Comparison of ENCODE assay signal across 13 cellular contexts in genomic region chr2:179104736-179105135, GRCh38. TPM values are rescaled to one million over a fixed set of nuclear protein-coding genes. Genes with fewer than 3 reads are reported as not detected.
A peak's percentile ranks its signal among the peaks of the same experiment; 100 is the strongest.
DNase-seq lines count a peak whose midpoint lies in the region; ATAC-seq and TF ChIP-seq lines count a peak whose summit lies in the region.
"Had no signal": no experiment of that assay in that cellular context is flagged by ENCODE, and none has a peak within 500 bp of the region (broad histone marks: within the 10 kb centered on the region; RNA-seq: fewer than 3 reads in every experiment).

No MANE protein-coding gene starts in this region.

- CTCF ChIA-PET in SK-N-SH (lab: Yijun Ruan, JAX) = interaction anchor here (1.1 to 2.6 kb wide), 2 partner anchors 12 to 25 kb away, joined by 3 to 11 read pairs; no protein-coding TSS in a partner anchor

- H3K9ac ChIP-seq in SK-N-SH = no peak overlapping the region

- H3K4me2 ChIP-seq in SK-N-SH = no peak overlapping the region

- peak; percentile 41 for ATAC-seq in stimulated activated memory B cell treated with anti-CD40 and anti-IgM and Interleukin-4, amounts not matched to agents 10 μg/mL and 1 μg/mL and 100 μg/mL, for 72 hours

- no peak overlapping the region for H3K4me3 Mint-ChIP-seq in HFFc6
- no peak overlapping the region for H3K4me3 Mint-ChIP-seq in stimulated activated memory B cell treated with anti-CD40 and anti-IgM and Interleukin-4, amounts not matched to agents 10 μg/mL and 1 μg/mL and 100 μg/mL, for 72 hours

- H3K27me3 Mint-ChIP-seq in HFFc6 (ENCODE audit: insufficient read depth) = no peaks in the 10 kb centered on the region
- no peaks in the 10 kb centered on the region for H3K27me3 Mint-ChIP-seq in stimulated activated memory B cell treated with anti-CD40 and anti-IgM and Interleukin-4, amounts not matched to agents 10 μg/mL and 1 μg/mL and 100 μg/mL, for 72 hours

- intact Hi-C loops in spleen (cut with DNase I; ENCODE audit: low total_unique reads) (no loop called here), posterior cingulate gyrus (cut with DNase I) (no loop called here)

- no peaks in the 10 kb centered on the region for H3K79me2 ChIP-seq in SK-N-SH (ENCODE audit: insufficient read depth)

- no peaks in the 10 kb centered on the region for H4K20me1 ChIP-seq in SK-N-SH (ENCODE audit: insufficient read depth)

- no peak for TF ChIP-seq POLR2A in spleen (IDR thresholded peaks at IDR 0.05)

- TF ChIP-seq RAD21 in SK-N-SH (IDR thresholded peaks at IDR 0.05; ENCODE audit: low read length) = no peak

- no peak for TF ChIP-seq CTCF in HFFc6 (IDR thresholded peaks at IDR 0.05)
- TF ChIP-seq CTCF in SK-N-SH (IDR thresholded peaks at IDR 0.05) = no peak
- no peak for TF ChIP-seq CTCF in fibroblast of the aortic adventitia (IDR thresholded peaks at IDR 0.05; ENCODE audit: insufficient read depth, low read length)
- no peak for TF ChIP-seq CTCF in spleen (IDR thresholded peaks at IDR 0.05 in 8 of 11, conservative IDR thresholded peaks at IDR 0.05 in 3 of 11)

- peaks cover 8% of the 10 kb centered on the region for H3K36me3 Mint-ChIP-seq in HFFc6 (ENCODE audit: low read depth)
- H3K36me3 Mint-ChIP-seq in stimulated activated memory B cell treated with anti-CD40 and anti-IgM and Interleukin-4, amounts not matched to agents 10 μg/mL and 1 μg/mL and 100 μg/mL, for 72 hours = peaks cover 15% of the 10 kb centered on the region

- H3K27me3 ChIP-seq in SK-N-SH (ENCODE audit: insufficient read depth) = no peaks in the 10 kb centered on the region
- H3K27me3 ChIP-seq in spleen (replicated peaks in 1 of 7) = no peaks in the 10 kb centered on the region

- H3K27ac ChIP-seq in SK-N-SH (ENCODE audit: low read depth in 2 of 2, low read length in 1 of 2) (peak overlapping the region in 1 of 2 experiments; percentile 37; a peak in 1 of 4 replicates), spleen (peak overlapping the region in 2 of 8 donors; percentile 17 to 42)

- H3K9me2 ChIP-seq in SK-N-SH = no peaks in the 10 kb centered on the region

- peaks cover 38% of the 10 kb centered on the region for H3K4me1 Mint-ChIP-seq in HFFc6 (ENCODE audit: low read depth)
- H3K4me1 Mint-ChIP-seq in stimulated activated memory B cell treated with anti-CD40 and anti-IgM and Interleukin-4, amounts not matched to agents 10 μg/mL and 1 μg/mL and 100 μg/mL, for 72 hours = peaks cover 12% of the 10 kb centered on the region

- H3K9me3 Mint-ChIP-seq in HFFc6 = no peaks in the 10 kb centered on the region
- no peaks in the 10 kb centered on the region for H3K9me3 Mint-ChIP-seq in stimulated activated memory B cell treated with anti-CD40 and anti-IgM and Interleukin-4, amounts not matched to agents 10 μg/mL and 1 μg/mL and 100 μg/mL, for 72 hours

- H3K4me1 ChIP-seq in SK-N-SH (ENCODE audit: control insufficient read depth in 1 of 2, insufficient read depth in 2 of 2, low read depth in 1 of 2, low read length in 1 of 2) (peaks cover 4 to 18% of the 10 kb centered on the region in 2 experiments; a peak in 3 of 4 replicates), spleen (peaks cover 0 to 20% (median 0%) of the 10 kb centered on the region in 6 donors)

- H3K9me3 ChIP-seq in SK-N-SH = no peaks in the 10 kb centered on the region
- H3K9me3 ChIP-seq in spleen = no peaks in the 10 kb centered on the region

- TF ChIP-seq EP300 in SK-N-SH (IDR thresholded peaks at IDR 0.05; ENCODE audit: borderline replicate concordance in 1 of 2, low read depth in 1 of 2, low read length in 1 of 2) = no peak

- DNase-seq in HFFc6 (peak; percentile 42), SK-N-SH (no peak), fibroblast of the aortic adventitia (ENCODE audit: low read depth) (peak; percentile 46), C1 segment of cervical spinal cord (lab: John Stamatoyannopoulos, UW) (no peak), spleen (no peak), posterior cingulate gyrus (no peak), GM03348 (ENCODE audit: low spot score) (no peak)
- DNase-seq: DND-41, GOT3, head of caudate nucleus, RPMI8226, substantia nigra had no signal

- H3K36me3 ChIP-seq in SK-N-SH (replicated peaks in 1 of 2; ENCODE audit: control insufficient read depth in 1 of 2, insufficient read depth in 2 of 2, low read length in 1 of 2) = peaks cover 15 to 25% of the 10 kb centered on the region in 2 experiments
- H3K36me3 ChIP-seq in spleen = peaks cover 0 to 32% (median 7%) of the 10 kb centered on the region in 6 donors

- H2AFZ ChIP-seq in SK-N-SH (ENCODE audit: low read depth) = no peak overlapping the region

- H3K27ac Mint-ChIP-seq in HFFc6 = peak overlapping the region; percentile 19
- peak overlapping the region; percentile 64 for H3K27ac Mint-ChIP-seq in stimulated activated memory B cell treated with anti-CD40 and anti-IgM and Interleukin-4, amounts not matched to agents 10 μg/mL and 1 μg/mL and 100 μg/mL, for 72 hours

- POLR2A ChIA-PET in SK-N-SH (lab: Yijun Ruan, JAX) = no interaction called here

- WGBS in SK-N-SH (ENCODE audit: low lambda C conversion rate) = 77% methylated on average over 2 of the region's 2 CpGs
- 85 to 99% (median 91%) methylated on average over 2 of the region's 2 CpGs for WGBS in spleen, 5 donors

- H3K4me3 ChIP-seq in SK-N-SH (ENCODE audit: low read depth in 2 of 2, low read length in 1 of 2) = no peak overlapping the region
- no peak overlapping the region for H3K4me3 ChIP-seq in fibroblast of the aortic adventitia (ENCODE audit: low read depth, low read length)
- H3K4me3 ChIP-seq in spleen = no peak overlapping the region

- H3F3A ChIP-seq in SK-N-SH (replicated peaks; ENCODE audit: insufficient read depth) = peaks cover 24% of the 10 kb centered on the region

TF ChIP-seq in SK-N-SH, 30 proteins besides CTCF, POLR2A, EP300 and RAD21:
- TF ChIP-seq YY1 (IDR thresholded peaks at IDR 0.05; ENCODE audit: low read depth) = peak; percentile 36; the same call in 1 of the 2 replicates
- TF ChIP-seq NFIC (IDR thresholded peaks at IDR 0.05; ENCODE audit: borderline replicate concordance) = no peak
TF ChIP-seq in SK-N-SH: peak in this region for 1.

RNA-seq across cellular contexts. Expression of gene CCDC141, which starts 54.8 kb away (rescaled TPM):
- total RNA-seq in HFFc6 (2021; fragmentation: NEBNext Ultra II Directional; extraction: Animal tissue kit (Norgen Biotek cat#: 25700)) = under 1 TPM in 2 of 6 experiments, not detected in 4; 0.03 to 0.05 TPM
- polyA plus RNA-seq in SK-N-SH (2012; rRNA removed) (0.02 TPM in 2 replicates), spleen (under 1 TPM; 0.29 to 0.32 (median 0.30) TPM)
- 0.01 TPM in 2 replicates for polyA plus RNA-seq in SK-N-SH (2012; cell fraction: cytosol; rRNA removed)
- 0.01 TPM in 1 of 2 replicates, not detected in the other for polyA plus RNA-seq in SK-N-SH (2012; cell fraction: nucleus; rRNA removed)
- total RNA-seq in fibroblast of the aortic adventitia (ENCODE audit: low replicate concordance) (1.8 and 2.7 TPM in 2 replicates), spleen (10 to 100 TPM in 6 of 7 donors, 1 to 10 TPM in 1; 9.7 to 21.3 (median 13.4) TPM)

Comparison
In these comparisons a context has a peak if more than half of its experiments do, and no peak if none do; other contexts are left out.
1. DNase-seq: peak in HFFc6 (single experiment) and fibroblast of the aortic adventitia (single experiment); none in SK-N-SH (single experiment), C1 segment of cervical spinal cord (0 of 14), spleen (single experiment), posterior cingulate gyrus (0 of 10) and GM03348 (single experiment).